ENCODE assay signal across 8 cellular contexts in genomic region chr5:69217154-69217731, GRCh38. TPM values are rescaled to one million over a fixed set of nuclear protein-coding genes. Genes with fewer than 3 reads are reported as not detected.
DNase-seq lines count a peak whose midpoint lies in the region; ATAC-seq, FAIRE-seq and TF ChIP-seq lines count a peak whose summit lies in the region.

No MANE protein-coding gene starts in this region.

- POLR2A ChIA-PET in A673 (lab: Charles Lee; ENCODE audit: low non-redundant PET): no interaction called here
- POLR2A ChIA-PET in WTC11 (lab: Charles Lee): no interaction called here

- peak overlapping the region; percentile 76 for H3K4me3 ChIP-seq in A673 (ENCODE audit: low read depth, low read length, poor library complexity, severe bottlenecking)
- peak overlapping the region; percentile 64 for H3K4me3 ChIP-seq in endocrine pancreas (ENCODE audit: control insufficient read depth, insufficient read depth, low read length)

- CTCF ChIA-PET in A673 (lab: Charles Lee) (no interaction called here), WTC11 (lab: Charles Lee) (no interaction called here)

- H3K9me3 ChIP-seq in A673 (ENCODE audit: low read depth, low read length, poor library complexity, severe bottlenecking) (no peaks in the 10 kb centered on the region), endocrine pancreas (ENCODE audit: control insufficient read depth, low read length) (no peaks in the 10 kb centered on the region)

- no peak overlapping the region for H3K27ac Mint-ChIP-seq in WTC11

- intact Hi-C loops in A673 (cut with micrococcal nuclease; ENCODE audit: unreplicated experiment): loop anchor here (10.0 kb wide), 1 partner anchor 122 kb away; the partner anchor contains the start of gene SLC30A5

- peaks cover 33% of the 10 kb centered on the region for H3K36me3 Mint-ChIP-seq in WTC11

- H3K4me1 ChIP-seq in A673 (ENCODE audit: insufficient read depth, low read length, poor library complexity, severe bottlenecking): peaks cover 6% of the 10 kb centered on the region
- no peaks in the 10 kb centered on the region for H3K4me1 ChIP-seq in endocrine pancreas (ENCODE audit: control insufficient read depth, insufficient read depth, low read length)

- TSS peak; percentile 99 for BruUV-seq in A673 (replicated peaks; lab: Mats Ljungman, UMichigan)

- peaks cover 6% of the 10 kb centered on the region for H3K4me1 Mint-ChIP-seq in WTC11

- H3K9ac ChIP-seq in endocrine pancreas (ENCODE audit: control insufficient read depth, insufficient read depth, low read length): no peak overlapping the region

- ATAC-seq in WTC11 (peak; percentile 95; the same call in 1 of the 2 replicates), omental fat pad (ENCODE audit: low FRiP score) (no peak), GM21526 (IDR thresholded peaks at IDR 0.05; ENCODE audit: low FRiP score, unreplicated experiment) (no peak), HG02973 (IDR thresholded peaks at IDR 0.05; ENCODE audit: unreplicated experiment) (no peak)

- H3K9me3 Mint-ChIP-seq in WTC11: peaks cover 13% of the 10 kb centered on the region

- 0 out of 2 replicates have a peak, but pooled peaks cover 2% of the 10 kb centered on the region for H3K27me3 Mint-ChIP-seq in WTC11 (ENCODE audit: low read depth)

- peak; percentile 94 for DNase-seq in A673 (ENCODE audit: low spot score)
- DNase-seq in GM19239 (ENCODE audit: insufficient read length, low spot score): peak; percentile 86
- DNase-seq in WTC11 (ENCODE audit: low spot score): no peak
- peak; percentile 96 for DNase-seq in omental fat pad (ENCODE audit: low spot score)
- no peak for DNase-seq in NCI-H226

- H3K4me3 Mint-ChIP-seq in WTC11: peak overlapping the region; percentile 99

- no peak for FAIRE-seq in GM19239 (lab: Jason Lieb, UNC)

- H3K27me3 ChIP-seq in A673 (replicated peaks; ENCODE audit: insufficient read depth, low read depth, low read length, poor library complexity): no peaks in the 10 kb centered on the region
- no peaks in the 10 kb centered on the region for H3K27me3 ChIP-seq in endocrine pancreas (ENCODE audit: control insufficient read depth, insufficient read depth, low read length)

- no peak for TF ChIP-seq CTCF in A673 (conservative IDR thresholded peaks at IDR 0.05; ENCODE audit: low read depth, low read length)
- no peak for TF ChIP-seq CTCF in WTC11 (IDR thresholded peaks at IDR 0.05)
- no peak for TF ChIP-seq CTCF in omental fat pad (IDR thresholded peaks at IDR 0.05)

- peak overlapping the region; percentile 70 for H3K27ac ChIP-seq in A673 (ENCODE audit: low read depth, low read length, poor library complexity, severe bottlenecking)

- no peaks in the 10 kb centered on the region for H3K36me3 ChIP-seq in A673 (ENCODE audit: insufficient read depth, low read length, poor library complexity, severe bottlenecking)
- no peaks in the 10 kb centered on the region for H3K36me3 ChIP-seq in endocrine pancreas (ENCODE audit: control insufficient read depth, insufficient read depth, low read length)

TF ChIP-seq in WTC11, 78 proteins besides CTCF, POLR2A, EP300 and RAD21 (continues in another document):
- TF ChIP-seq ZNF263 (CRISPR knock-in tag; IDR thresholded peaks at IDR 0.05; ENCODE audit: low read depth): no peak
- no peak for TF ChIP-seq RELA (CRISPR knock-in tag; IDR thresholded peaks at IDR 0.05; ENCODE audit: borderline replicate concordance)
- no peak for TF ChIP-seq NFATC4 (CRISPR knock-in tag; IDR thresholded peaks at IDR 0.05)
- TF ChIP-seq, protein P1, sequence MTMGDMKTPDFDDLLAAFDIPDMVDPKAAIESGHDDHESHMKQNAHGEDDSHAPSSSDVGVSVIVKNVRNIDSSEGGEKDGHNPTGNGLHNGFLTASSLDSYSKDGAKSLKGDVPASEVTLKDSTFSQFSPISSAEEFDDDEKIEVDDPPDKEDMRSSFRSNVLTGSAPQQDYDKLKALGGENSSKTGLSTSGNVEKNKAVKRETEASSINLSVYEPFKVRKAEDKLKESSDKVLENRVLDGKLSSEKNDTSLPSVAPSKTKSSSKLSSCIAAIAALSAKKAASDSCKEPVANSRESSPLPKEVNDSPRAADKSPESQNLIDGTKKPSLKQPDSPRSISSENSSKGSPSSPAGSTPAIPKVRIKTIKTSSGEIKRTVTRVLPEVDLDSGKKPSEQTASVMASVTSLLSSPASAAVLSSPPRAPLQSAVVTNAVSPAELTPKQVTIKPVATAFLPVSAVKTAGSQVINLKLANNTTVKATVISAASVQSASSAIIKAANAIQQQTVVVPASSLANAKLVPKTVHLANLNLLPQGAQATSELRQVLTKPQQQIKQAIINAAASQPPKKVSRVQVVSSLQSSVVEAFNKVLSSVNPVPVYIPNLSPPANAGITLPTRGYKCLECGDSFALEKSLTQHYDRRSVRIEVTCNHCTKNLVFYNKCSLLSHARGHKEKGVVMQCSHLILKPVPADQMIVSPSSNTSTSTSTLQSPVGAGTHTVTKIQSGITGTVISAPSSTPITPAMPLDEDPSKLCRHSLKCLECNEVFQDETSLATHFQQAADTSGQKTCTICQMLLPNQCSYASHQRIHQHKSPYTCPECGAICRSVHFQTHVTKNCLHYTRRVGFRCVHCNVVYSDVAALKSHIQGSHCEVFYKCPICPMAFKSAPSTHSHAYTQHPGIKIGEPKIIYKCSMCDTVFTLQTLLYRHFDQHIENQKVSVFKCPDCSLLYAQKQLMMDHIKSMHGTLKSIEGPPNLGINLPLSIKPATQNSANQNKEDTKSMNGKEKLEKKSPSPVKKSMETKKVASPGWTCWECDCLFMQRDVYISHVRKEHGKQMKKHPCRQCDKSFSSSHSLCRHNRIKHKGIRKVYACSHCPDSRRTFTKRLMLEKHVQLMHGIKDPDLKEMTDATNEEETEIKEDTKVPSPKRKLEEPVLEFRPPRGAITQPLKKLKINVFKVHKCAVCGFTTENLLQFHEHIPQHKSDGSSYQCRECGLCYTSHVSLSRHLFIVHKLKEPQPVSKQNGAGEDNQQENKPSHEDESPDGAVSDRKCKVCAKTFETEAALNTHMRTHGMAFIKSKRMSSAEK (CRISPR knock-in tag; IDR thresholded peaks at IDR 0.05; ENCODE audit: borderline replicate concordance): no peak
- no peak for TF ChIP-seq STAT6 (CRISPR knock-in tag; conservative IDR thresholded peaks at IDR 0.05; ENCODE audit: low read depth)
- no peak for TF ChIP-seq RORB (CRISPR knock-in tag; IDR thresholded peaks at IDR 0.05)
- TF ChIP-seq HMGA2 (CRISPR knock-in tag; IDR thresholded peaks at IDR 0.05): no peak
- no peak for TF ChIP-seq ARID4B (CRISPR knock-in tag; IDR thresholded peaks at IDR 0.05; ENCODE audit: borderline replicate concordance)
- TF ChIP-seq TEAD1 (CRISPR knock-in tag; IDR thresholded peaks at IDR 0.05): no peak

RNA-seq across cellular contexts. Expression of gene CDK7, which starts 17.4 kb away (rescaled TPM):
- total RNA-seq in A673 (2021) (32.7 and 35.8 TPM in 2 replicates), WTC11 (2021) (50.4 to 62.7 TPM (median 51.7 TPM) in 3 replicates), omental fat pad (10 to 100 TPM; 12.1 to 19.3 (median 15.5) TPM)

RNA-seq across cellular contexts. Expression of gene CENPH, which starts 27.9 kb away (rescaled TPM):
- total RNA-seq in A673 (2021): 56.9 and 68.9 TPM in 2 replicates
- 79.0 to 87.4 TPM (median 86.4 TPM) in 3 replicates for total RNA-seq in WTC11 (2021)
- total RNA-seq in omental fat pad: 1 to 10 TPM; 1.0 to 2.5 (median 2.0) TPM

RNA-seq across cellular contexts. Expression of gene CCNB1, which starts 50.3 kb away (rescaled TPM):
- total RNA-seq in A673 (2021) (426 and 444 TPM in 2 replicates), WTC11 (2021) (277 to 312 TPM (median 282 TPM) in 3 replicates), omental fat pad (10 to 100 TPM in 1 of 4 donors, 1 to 10 TPM in 3; 1.9 to 11.9 (median 2.7) TPM)

Comparison
In these comparisons a context has a peak if more than half of its experiments do, and no peak if none do; other contexts are left out.
1. DNase-seq: peak in A673 (single experiment), GM19239 (single experiment) and omental fat pad (single experiment); none in WTC11 (single experiment) and NCI-H226 (single experiment).
2. RNA of gene CENPH, which starts 27.9 kb away (total RNA-seq): 79.0 to 87.4 TPM in WTC11 and 56.9 to 68.9 TPM in A673; 1.0 to 2.5 TPM in omental fat pad; every median in the first group is over 10 times any median in the second.
3. RNA of gene CCNB1, which starts 50.3 kb away (total RNA-seq): 426 to 444 TPM in A673 and 277 to 312 TPM in WTC11; 1.9 to 11.9 TPM in omental fat pad; every median in the first group is over 10 times any median in the second.